ENCODE assay signal across 1 cellular context in genomic region chr11:2867142-2867541, GRCh38.
TF ChIP-seq lines count a peak whose summit lies in the region.

No MANE protein-coding gene starts in this region.

TF ChIP-seq in K562, 482 proteins besides CTCF, POLR2A, EP300 and RAD21 (continued from another document):
- no peak for TF ChIP-seq XRCC3 (IDR thresholded peaks at IDR 0.05)
- TF ChIP-seq ZBTB43 (CRISPR knock-in tag; IDR thresholded peaks at IDR 0.05) = no peak
- no peak for TF ChIP-seq POLR2G (IDR thresholded peaks at IDR 0.05; ENCODE audit: low read depth, low read length)
- TF ChIP-seq NFIC (IDR thresholded peaks at IDR 0.05) = no peak
- TF ChIP-seq CTBP1 (IDR thresholded peaks at IDR 0.05; ENCODE audit: borderline replicate concordance) = peak; percentile 30; the same call in 1 of the 2 replicates
- no peak for TF ChIP-seq ZBTB5 (IDR thresholded peaks at IDR 0.05)
- TF ChIP-seq CBFB (CRISPR knock-in tag; IDR thresholded peaks at IDR 0.05) = no peak
- no peak for TF ChIP-seq RFX7 (CRISPR knock-in tag; IDR thresholded peaks at IDR 0.05)
- no peak for TF ChIP-seq USF1 (CRISPR knock-in tag; IDR thresholded peaks at IDR 0.05)
- no peak for TF ChIP-seq EWSR1 (IDR thresholded peaks at IDR 0.05; ENCODE audit: borderline replicate concordance, low read depth, partially characterized antibody)
- TF ChIP-seq CHD1 (IDR thresholded peaks at IDR 0.05; ENCODE audit: low read length) = no peak
- TF ChIP-seq U2AF1 (optimal IDR thresholded peaks at IDR 0.05; ENCODE audit: low read depth, low read length) = no peak
- no peak for TF ChIP-seq TSHZ1 (CRISPR knock-in tag; IDR thresholded peaks at IDR 0.05)
- TF ChIP-seq HMBOX1 (IDR thresholded peaks at IDR 0.05) = no peak
- TF ChIP-seq ZC3H11A (IDR thresholded peaks at IDR 0.05; ENCODE audit: low read depth, low read length) = no peak
- TF ChIP-seq C11orf30 (IDR thresholded peaks at IDR 0.05; ENCODE audit: low read depth) = peak; percentile 85
- TF ChIP-seq DIDO1 (tag; IDR thresholded peaks at IDR 0.05; ENCODE audit: low read depth) = no peak
- no peak for TF ChIP-seq PATZ1 (CRISPR knock-in tag; IDR thresholded peaks at IDR 0.05; ENCODE audit: borderline replicate concordance)
- TF ChIP-seq THAP12 (CRISPR knock-in tag; IDR thresholded peaks at IDR 0.05) = no peak
- no peak for TF ChIP-seq TRIM25 (IDR thresholded peaks at IDR 0.05; ENCODE audit: borderline replicate concordance)
- TF ChIP-seq RBM15 (IDR thresholded peaks at IDR 0.05; ENCODE audit: insufficient read depth, low read length) = no peak
- no peak for TF ChIP-seq CHCHD3 (CRISPR knock-in tag; IDR thresholded peaks at IDR 0.05)
- no peak for TF ChIP-seq ZNF511 (CRISPR knock-in tag; IDR thresholded peaks at IDR 0.05)
